8 cellular contexts compared by ENCODE assay signal in the genomic region with DNA sequence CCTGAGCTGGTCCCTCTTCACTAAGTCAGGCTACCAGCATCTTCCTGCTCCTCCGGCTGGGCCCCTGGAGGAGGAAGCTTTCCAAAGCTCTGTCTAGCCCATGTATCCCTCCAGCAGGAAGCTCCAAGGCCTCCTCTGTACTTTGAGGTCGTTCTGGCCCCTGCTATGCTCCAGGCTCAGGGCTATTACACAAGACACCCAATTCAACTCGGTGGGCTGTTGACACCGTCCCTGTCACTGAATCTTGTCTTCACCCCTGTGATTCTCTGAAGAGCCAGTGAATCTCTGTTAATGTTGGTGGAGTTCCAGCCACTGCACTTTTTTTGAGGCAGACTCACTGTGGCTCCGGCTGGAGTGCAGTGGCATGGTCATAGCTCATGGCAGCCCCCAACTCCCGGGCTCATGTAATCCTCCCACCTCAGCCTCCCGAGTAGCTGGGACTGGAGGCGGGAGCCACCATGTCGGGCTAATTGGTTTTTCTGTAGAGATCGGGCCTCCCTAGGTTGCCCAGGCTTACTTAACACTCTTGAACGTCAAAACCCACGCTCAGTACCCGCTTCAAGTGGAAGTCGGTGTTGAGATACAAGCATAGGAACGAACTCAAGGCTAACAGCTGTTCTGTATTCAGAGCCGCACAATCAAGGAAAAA. TPM values are rescaled to one million over a fixed set of nuclear protein-coding genes. Genes with fewer than 3 reads are reported as not detected.
DNase-seq lines count a peak whose midpoint lies in the region; ATAC-seq, FAIRE-seq and TF ChIP-seq lines count a peak whose summit lies in the region.

No MANE protein-coding gene starts in this region.

- POLR2A ChIA-PET in H1 (lab: Charles Lee; ENCODE audit: partially characterized antibody): interaction anchor here (0.6 to 10.3 kb wide), 15 partner anchors 7 to 1079 kb away, joined by 3 to 112 read pairs (median 5); a partner anchor contains a TSS

- DNase-seq in NAMALWA (ENCODE audit: low spot score) (peak; percentile 32), H1 (ENCODE audit: low read depth in 1 of 2, low spot score in 2 of 2) (no peak), osteocyte (ENCODE audit: extremely low spot score, unreplicated experiment) (no peak), pons (ENCODE audit: low spot score) (no peak), iPS-NIHi11 (ENCODE audit: low spot score) (no peak)
- DNase-seq in stimulated activated naive CD4-positive, alpha-beta T cell (lab: John Stamatoyannopoulos, UW): no peak
- no peak for DNase-seq in stimulated activated CD8-positive, alpha-beta memory T cell treated with anti-CD3 and anti-CD28 coated beads, Interleukin-4, amount 100 ng/mL, for 48 hours

- peak overlapping the region; percentile 97; the same call in 1 of the 2 replicates for H3K18ac ChIP-seq in H1 (ENCODE audit: extremely low read depth, low read length)

- H4K91ac ChIP-seq in H1 (replicated peaks; ENCODE audit: insufficient read length, low read length): no peak overlapping the region

- no peaks in the 10 kb centered on the region for H3K27me3 Mint-ChIP-seq in osteocyte (ENCODE audit: unreplicated experiment)

- H3K79me1 ChIP-seq in H1 (ENCODE audit: low read depth, low read length): no peaks in the 10 kb centered on the region

- H3K36me3 Mint-ChIP-seq in osteocyte (ENCODE audit: unreplicated experiment): peaks cover 1% of the 10 kb centered on the region

- no peak overlapping the region for H3K56ac ChIP-seq in H1 (replicated peaks; ENCODE audit: insufficient read length, low read depth, low read length)

- H2BK20ac ChIP-seq in H1 (ENCODE audit: low read length): no peak overlapping the region; the same call in 1 of the 2 replicates

- peak overlapping the region; percentile 94; the same call in 1 of the 2 replicates for H3K27ac ChIP-seq in H1 (ENCODE audit: low read depth, low read length)

- no peaks in the 10 kb centered on the region; a peak in 1 of 7 replicates for H3K27me3 ChIP-seq in H1 (replicated peaks in 1 of 4; ENCODE audit: control insufficient read depth in 3 of 4, extremely low read depth in 1 of 4, insufficient read depth in 3 of 4, low read length in 3 of 4)

- no peak overlapping the region for H4K8ac ChIP-seq in H1 (ENCODE audit: extremely low read depth, insufficient read depth, low read length)

- H3K23me2 ChIP-seq in H1 (ENCODE audit: low read depth, low read length): peaks cover 11% of the 10 kb centered on the region

- ATAC-seq in GM18502 (IDR thresholded peaks at IDR 0.05; ENCODE audit: poor library complexity, unreplicated experiment): peak; percentile 7

- peaks cover 2 to 11% (median 6%) of the 10 kb centered on the region in 4 experiments for H3K4me1 ChIP-seq in H1 (replicated peaks in 1 of 4; ENCODE audit: control insufficient read depth in 3 of 4, insufficient read depth in 4 of 4, low read length in 3 of 4)

- no peak for TF ChIP-seq EP300 in H1 (IDR thresholded peaks at IDR 0.05; ENCODE audit: borderline replicate concordance in 1 of 2, low read depth in 2 of 2, low read length in 2 of 2)

- H3K14ac ChIP-seq in H1 (ENCODE audit: insufficient read length): no peak overlapping the region

- H3K36me3 ChIP-seq in H1 (ENCODE audit: control insufficient read depth in 2 of 4, insufficient read depth in 4 of 4, low read length in 3 of 4): no peaks in the 10 kb centered on the region

- no peak overlapping the region for H2AK5ac ChIP-seq in H1 (ENCODE audit: low read depth, low read length)

- 0 out of 2 replicates have a peak overlapping the region, but pooled peaks have one; percentile 86 for H2BK5ac ChIP-seq in H1 (ENCODE audit: low read depth, low read length)

- no peak for TF ChIP-seq POLR2A in H1 (IDR thresholded peaks at IDR 0.05; ENCODE audit: control extremely low read depth in 1 of 2, low read depth in 2 of 2, low read length in 2 of 2)

- H3K9ac ChIP-seq in H1 (replicated peaks in 1 of 4; ENCODE audit: extremely low read depth in 1 of 4, low read depth in 3 of 4, low read length in 3 of 4): peak overlapping the region in 2 of 4 experiments; percentile 71 to 86; a peak in 2 of 7 replicates

- H3K27ac Mint-ChIP-seq in osteocyte (ENCODE audit: unreplicated experiment): peak overlapping the region; percentile 64

- 0 out of 2 replicates have a peak overlapping the region, but pooled peaks have one; percentile 60 for H2BK12ac ChIP-seq in H1 (ENCODE audit: low read depth, low read length)

- no peaks in the 10 kb centered on the region for H3K9me3 Mint-ChIP-seq in osteocyte (ENCODE audit: unreplicated experiment)

- peak overlapping the region; percentile 75 to 95 for H3K4me2 ChIP-seq in H1 (ENCODE audit: insufficient read depth in 1 of 2, low read depth in 2 of 2, low read length in 2 of 2)

- TF ChIP-seq CTCF in H1 (IDR thresholded peaks at IDR 0.05; ENCODE audit: control extremely low read depth in 1 of 3, insufficient read depth in 1 of 3, low read depth in 1 of 3, low read length in 3 of 3) (no peak), osteocyte (IDR thresholded peaks at IDR 0.05) (no peak)

- peak overlapping the region; percentile 89 for H2BK15ac ChIP-seq in H1 (ENCODE audit: low read length)

- H4K20me1 ChIP-seq in H1 (replicated peaks in 1 of 2; ENCODE audit: control insufficient read depth in 1 of 2, insufficient read depth in 2 of 2, low read length in 2 of 2): peaks cover 0 to 3% of the 10 kb centered on the region in 2 experiments

- H2BK120ac ChIP-seq in H1 (replicated peaks; ENCODE audit: low read depth, low read length): no peak overlapping the region

- H3K4me1 Mint-ChIP-seq in osteocyte (ENCODE audit: unreplicated experiment): peaks cover 16% of the 10 kb centered on the region

- H3K4ac ChIP-seq in H1 (replicated peaks; ENCODE audit: insufficient read length, low read depth, low read length): peak overlapping the region; percentile 40

- peak overlapping the region; percentile 78 to 91 (median 84) for H3K4me3 ChIP-seq in H1 (ENCODE audit: extremely low read depth in 1 of 4, insufficient read depth in 2 of 4, low read depth in 3 of 4, low read length in 4 of 4)

- FAIRE-seq in H1 (lab: Jason Lieb, UNC): no peak

- TF ChIP-seq RAD21 in H1 (IDR thresholded peaks at IDR 0.05 in 1 of 2, conservative IDR thresholded peaks at IDR 0.05 in 1 of 2; ENCODE audit: low read depth in 2 of 2, low read length in 2 of 2): no peak

- CTCF ChIA-PET in H1 (lab: Charles Lee; ENCODE audit: partially characterized antibody): interaction anchor here (0.6 to 12.5 kb wide), 37 partner anchors 9 to 268 kb away, joined by 3 to 139 read pairs (median 3); a partner anchor contains a TSS

- peak overlapping the region; percentile 91; the same call in 1 of the 2 replicates for H2AFZ ChIP-seq in H1 (ENCODE audit: low read length)

- WGBS in H1 (ENCODE audit: extremely low coverage in 1 of 2, insufficient coverage in 1 of 2, insufficient read length in 1 of 2, insufficient replicate concordance in 2 of 2, low coverage in 1 of 2, low lambda C conversion rate in 2 of 2, missing lambda C conversion rate in 1 of 2), 2 experiments: 45% methylated on average over 16 of the region's 16 CpGs; no CpG with 5 or more reads in 1 of the 2 experiments

- no peaks in the 10 kb centered on the region for H3K79me2 ChIP-seq in H1 (ENCODE audit: control insufficient read depth in 1 of 2, insufficient read depth in 2 of 2, low read length in 2 of 2)

- no peak overlapping the region for H3K23ac ChIP-seq in H1 (ENCODE audit: insufficient read length)

- peak overlapping the region; percentile 3 for H4K5ac ChIP-seq in H1 (ENCODE audit: insufficient read length, low read depth, low read length)

- no peaks in the 10 kb centered on the region for H3K9me3 ChIP-seq in H1 (ENCODE audit: insufficient read depth in 2 of 2, low read depth in 1 of 2, low read length in 1 of 2)

- H3K4me3 Mint-ChIP-seq in osteocyte (ENCODE audit: unreplicated experiment): peak overlapping the region; percentile 79

RNA-seq across cellular contexts. Expression of a gene that starts 0.5 kb away (rescaled TPM):
- 56.8 and 63.1 TPM in 2 replicates for total RNA-seq in H1 (2021; fragmentation: NEBNext Ultra II Directional; extraction: Animal tissue kit (Norgen Biotek cat#: 25700))
- 62.7 and 132 TPM in 2 replicates for polyA plus RNA-seq in H1 (2011; rRNA removed)
- 95.5 TPM for polyA plus RNA-seq in H1 (2011; cell fraction: cytosol; rRNA removed)
- polyA plus RNA-seq in H1 (2011; cell fraction: nucleus; rRNA removed): 203 TPM
- polyA plus RNA-seq in H1 (2012, experiment 1 of 2): 24.8 to 73.2 TPM (median 62.2 TPM) in 4 replicates
- polyA plus RNA-seq in H1 (2012, experiment 2 of 2): 46.1 TPM
- 101 TPM for polyA plus RNA-seq in H1 (2013, experiment 1 of 2)
- polyA plus RNA-seq in H1 (2013, experiment 2 of 2): 91.7 TPM
- 2.7 and 3.3 TPM in 2 replicates for polyA minus RNA-seq in H1 (2011; rRNA and poly(A)+ RNA removed)
- polyA minus RNA-seq in H1 (2011; cell fraction: cytosol; rRNA and poly(A)+ RNA removed): 32.8 TPM
- polyA minus RNA-seq in H1 (2011; cell fraction: nucleus; rRNA and poly(A)+ RNA removed): 20.1 TPM
- total RNA-seq in osteocyte: 55.7 and 59.4 TPM in 2 replicates

RNA-seq across cellular contexts. Expression of a gene that starts 16.4 kb away (rescaled TPM):
- total RNA-seq in H1 (2021; fragmentation: NEBNext Ultra II Directional; extraction: Animal tissue kit (Norgen Biotek cat#: 25700)): 1,331 and 1,340 TPM in 2 replicates
- 2,924 and 5,409 TPM in 2 replicates for polyA plus RNA-seq in H1 (2011; rRNA removed)
- 3,548 TPM for polyA plus RNA-seq in H1 (2011; cell fraction: cytosol; rRNA removed)
- 1,787 TPM for polyA plus RNA-seq in H1 (2011; cell fraction: nucleus; rRNA removed)
- polyA plus RNA-seq in H1 (2012, experiment 1 of 2): 2,370 to 2,796 TPM (median 2,589 TPM) in 4 replicates
- polyA plus RNA-seq in H1 (2012, experiment 2 of 2): 3,432 TPM
- 1,517 TPM for polyA plus RNA-seq in H1 (2013, experiment 1 of 2)
- polyA plus RNA-seq in H1 (2013, experiment 2 of 2): 1,516 TPM
- polyA minus RNA-seq in H1 (2011; rRNA and poly(A)+ RNA removed): 1,852 and 1,905 TPM in 2 replicates
- polyA minus RNA-seq in H1 (2011; cell fraction: cytosol; rRNA and poly(A)+ RNA removed): 518 TPM
- polyA minus RNA-seq in H1 (2011; cell fraction: nucleus; rRNA and poly(A)+ RNA removed): 613 TPM
- total RNA-seq in osteocyte: 1,032 and 1,081 TPM in 2 replicates

RNA-seq across cellular contexts. Expression of a gene that starts 18.5 kb away (rescaled TPM):
- total RNA-seq in H1 (2021; fragmentation: NEBNext Ultra II Directional; extraction: Animal tissue kit (Norgen Biotek cat#: 25700)): 9.5 and 10.3 TPM in 2 replicates
- 7.2 and 19.2 TPM in 2 replicates for polyA plus RNA-seq in H1 (2011; rRNA removed)
- polyA plus RNA-seq in H1 (2011; cell fraction: cytosol; rRNA removed): 10.3 TPM
- 15.8 TPM for polyA plus RNA-seq in H1 (2011; cell fraction: nucleus; rRNA removed)
- polyA plus RNA-seq in H1 (2012, experiment 1 of 2): 5.8 to 11.1 TPM (median 9.9 TPM) in 4 replicates
- polyA plus RNA-seq in H1 (2012, experiment 2 of 2): 10.1 TPM
- 46.8 TPM for polyA plus RNA-seq in H1 (2013, experiment 1 of 2)
- 48.9 TPM for polyA plus RNA-seq in H1 (2013, experiment 2 of 2)
- polyA minus RNA-seq in H1 (2011; rRNA and poly(A)+ RNA removed): 0.68 and 2.1 TPM in 2 replicates
- polyA minus RNA-seq in H1 (2011; cell fraction: cytosol; rRNA and poly(A)+ RNA removed): 7.1 TPM
- polyA minus RNA-seq in H1 (2011; cell fraction: nucleus; rRNA and poly(A)+ RNA removed): 2.5 TPM
- 17.0 and 18.7 TPM in 2 replicates for total RNA-seq in osteocyte

RNA-seq across cellular contexts. Expression of a gene that starts 24.6 kb away (rescaled TPM):
- total RNA-seq in H1 (2021; fragmentation: NEBNext Ultra II Directional; extraction: Animal tissue kit (Norgen Biotek cat#: 25700)): 8.6 and 12.2 TPM in 2 replicates
- 4.0 and 10.4 TPM in 2 replicates for polyA plus RNA-seq in H1 (2011; rRNA removed)
- 6.1 TPM for polyA plus RNA-seq in H1 (2011; cell fraction: cytosol; rRNA removed)
- 34.5 TPM for polyA plus RNA-seq in H1 (2011; cell fraction: nucleus; rRNA removed)
- polyA plus RNA-seq in H1 (2012, experiment 1 of 2): 5.8 to 11.5 TPM (median 11.1 TPM) in 4 replicates
- polyA plus RNA-seq in H1 (2012, experiment 2 of 2): 10.7 TPM
- 37.3 TPM for polyA plus RNA-seq in H1 (2013, experiment 1 of 2)
- polyA plus RNA-seq in H1 (2013, experiment 2 of 2): 37.3 TPM
- 0.56 and 0.82 TPM in 2 replicates for polyA minus RNA-seq in H1 (2011; rRNA and poly(A)+ RNA removed)
- polyA minus RNA-seq in H1 (2011; cell fraction: cytosol; rRNA and poly(A)+ RNA removed): 9.2 TPM
- 5.0 TPM for polyA minus RNA-seq in H1 (2011; cell fraction: nucleus; rRNA and poly(A)+ RNA removed)
- total RNA-seq in osteocyte: 4.7 and 5.9 TPM in 2 replicates

RNA-seq across cellular contexts. Expression of a gene that starts 30.4 kb away (rescaled TPM):
- 113 and 115 TPM in 2 replicates for total RNA-seq in H1 (2021; fragmentation: NEBNext Ultra II Directional; extraction: Animal tissue kit (Norgen Biotek cat#: 25700))
- 267 and 305 TPM in 2 replicates for polyA plus RNA-seq in H1 (2011; rRNA removed)
- polyA plus RNA-seq in H1 (2011; cell fraction: cytosol; rRNA removed): 232 TPM
- polyA plus RNA-seq in H1 (2011; cell fraction: nucleus; rRNA removed): 245 TPM
- 126 to 174 TPM (median 161 TPM) in 4 replicates for polyA plus RNA-seq in H1 (2012, experiment 1 of 2)
- 190 TPM for polyA plus RNA-seq in H1 (2012, experiment 2 of 2)
- 119 TPM for polyA plus RNA-seq in H1 (2013, experiment 1 of 2)
- 117 TPM for polyA plus RNA-seq in H1 (2013, experiment 2 of 2)
- 123 and 134 TPM in 2 replicates for polyA minus RNA-seq in H1 (2011; rRNA and poly(A)+ RNA removed)
- polyA minus RNA-seq in H1 (2011; cell fraction: cytosol; rRNA and poly(A)+ RNA removed): 108 TPM
- 57.9 TPM for polyA minus RNA-seq in H1 (2011; cell fraction: nucleus; rRNA and poly(A)+ RNA removed)
- 66.5 and 70.6 TPM in 2 replicates for total RNA-seq in osteocyte
